21 cellular contexts compared by ENCODE assay signal in the genomic region with DNA sequence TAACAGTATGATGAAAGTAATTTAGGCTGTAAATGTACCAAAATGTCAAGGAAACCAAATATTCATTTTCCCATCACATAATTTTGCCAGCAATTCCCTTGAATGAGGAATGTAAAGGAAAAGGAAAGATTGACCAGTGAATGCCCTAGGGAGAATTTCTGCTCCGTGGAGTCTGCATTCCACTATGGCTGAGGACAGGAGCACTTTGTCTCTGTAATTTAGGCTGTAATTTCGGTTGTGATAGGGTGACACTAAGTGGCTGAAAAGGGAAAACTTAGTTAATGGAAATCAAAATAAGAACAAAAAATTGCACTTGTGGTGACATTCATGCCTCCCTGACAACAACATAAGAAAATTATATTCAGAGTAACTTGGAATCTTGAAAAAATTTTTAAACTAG. TPM values are rescaled to one million over a fixed set of nuclear protein-coding genes. Genes with fewer than 3 reads are reported as not detected.
DNase-seq lines count a peak whose midpoint lies in the region; FAIRE-seq and TF ChIP-seq lines count a peak whose summit lies in the region.
"Had no signal": no experiment of that assay in that cellular context is flagged by ENCODE, and none has a peak within 500 bp of the region (broad histone marks: within the 10 kb centered on the region; RNA-seq: fewer than 3 reads in every experiment).

No MANE protein-coding gene starts in this region.

- no peaks in the 10 kb centered on the region for H3K79me2 ChIP-seq in H1 (ENCODE audit: control insufficient read depth in 1 of 2, insufficient read depth in 2 of 2, low read length in 2 of 2)
- no peaks in the 10 kb centered on the region for H3K79me2 ChIP-seq in trophoblast cell (ENCODE audit: control insufficient read depth, insufficient read depth, low read length, poor library complexity)

- H2AK5ac ChIP-seq in H1 (ENCODE audit: low read depth, low read length) (no peak overlapping the region), trophoblast cell (ENCODE audit: low read length) (no peak overlapping the region)

- intact Hi-C loops in ascending aorta (cut with DNase I): no loop called here

- H3K4me1 ChIP-seq in H1 (replicated peaks in 1 of 4; ENCODE audit: control insufficient read depth in 3 of 4, insufficient read depth in 4 of 4, low read length in 3 of 4) (no peaks in the 10 kb centered on the region), trophoblast cell (ENCODE audit: control insufficient read depth in 1 of 2, insufficient read depth in 2 of 2, low read length in 2 of 2) (no peaks in the 10 kb centered on the region), ascending aorta (no peaks in the 10 kb centered on the region)
- H3K4me1 ChIP-seq: tibial artery had no signal

- H3K27me3 ChIP-seq in H1 (replicated peaks in 1 of 4; ENCODE audit: control insufficient read depth in 3 of 4, extremely low read depth in 1 of 4, insufficient read depth in 3 of 4, low read length in 3 of 4) (no peaks in the 10 kb centered on the region), trophoblast cell (ENCODE audit: insufficient read depth, low read length) (no peaks in the 10 kb centered on the region), ascending aorta (no peaks in the 10 kb centered on the region)
- H3K27me3 ChIP-seq: tibial artery had no signal

- H3K79me1 ChIP-seq in H1 (ENCODE audit: low read depth, low read length) (no peaks in the 10 kb centered on the region), trophoblast cell (ENCODE audit: low read length) (no peaks in the 10 kb centered on the region)

- CTCF ChIA-PET in H1 (lab: Charles Lee; ENCODE audit: partially characterized antibody): interaction anchor here (0.6 to 2.1 kb wide), 4 partner anchors 17 to 233 kb away, joined by 3 to 6 read pairs (median 4); no protein-coding TSS in a partner anchor

- H4K20me1 ChIP-seq in H1 (replicated peaks in 1 of 2; ENCODE audit: control insufficient read depth in 1 of 2, insufficient read depth in 2 of 2, low read length in 2 of 2): no peaks in the 10 kb centered on the region

- TF ChIP-seq POLR2A in H1 (IDR thresholded peaks at IDR 0.05; ENCODE audit: control extremely low read depth in 1 of 2, low read depth in 2 of 2, low read length in 2 of 2): no peak

- TF ChIP-seq EP300 in H1 (IDR thresholded peaks at IDR 0.05; ENCODE audit: borderline replicate concordance in 1 of 2, low read depth in 2 of 2, low read length in 2 of 2): no peak

- H2BK120ac ChIP-seq in H1 (replicated peaks; ENCODE audit: low read depth, low read length): no peak overlapping the region
- no peak overlapping the region for H2BK120ac ChIP-seq in trophoblast cell (ENCODE audit: insufficient read depth, low read length, poor library complexity)

- TF ChIP-seq CTCF in H1 (IDR thresholded peaks at IDR 0.05; ENCODE audit: control extremely low read depth in 1 of 3, insufficient read depth in 1 of 3, low read depth in 1 of 3, low read length in 3 of 3) (peak in 1 of 3 experiments; percentile 19; a peak in 1 of 4 replicates), ascending aorta (IDR thresholded peaks at IDR 0.05) (no peak)

- no peak for FAIRE-seq in H1 (lab: Jason Lieb, UNC)
- FAIRE-seq: colon, D721Med had no signal

- no peak overlapping the region for H3K4me3 ChIP-seq in H1 (ENCODE audit: extremely low read depth in 1 of 4, insufficient read depth in 2 of 4, low read depth in 3 of 4, low read length in 4 of 4)
- H3K4me3 ChIP-seq in trophoblast cell (ENCODE audit: low read depth, low read length): no peak overlapping the region
- no peak overlapping the region for H3K4me3 ChIP-seq in ascending aorta
- H3K4me3 ChIP-seq: mucosa of descending colon, tibial artery had no signal

- H2BK12ac ChIP-seq in H1 (ENCODE audit: low read depth, low read length) (no peak overlapping the region), trophoblast cell (ENCODE audit: low read length) (no peak overlapping the region)

- 40% methylated on average over 2 of the region's 2 CpGs; no CpG with 5 or more reads in 1 of the 2 experiments for WGBS in H1 (ENCODE audit: extremely low coverage in 1 of 2, insufficient coverage in 1 of 2, insufficient read length in 1 of 2, insufficient replicate concordance in 2 of 2, low coverage in 1 of 2, low lambda C conversion rate in 2 of 2, missing lambda C conversion rate in 1 of 2), 2 experiments
- WGBS in trophoblast cell (ENCODE audit: extremely low coverage, insufficient coverage, insufficient read length): no CpG with 5 or more reads among the region's 2 CpGs

- no peak overlapping the region for H4K5ac ChIP-seq in H1 (ENCODE audit: insufficient read length, low read depth, low read length)

- no peak overlapping the region for H3K14ac ChIP-seq in H1 (ENCODE audit: insufficient read length)
- no peak overlapping the region for H3K14ac ChIP-seq in trophoblast cell (ENCODE audit: low read length)

- H2BK5ac ChIP-seq in H1 (ENCODE audit: low read depth, low read length) (no peak overlapping the region), trophoblast cell (ENCODE audit: low read depth, low read length, poor library complexity) (no peak overlapping the region)

- POLR2A ChIA-PET in H1 (lab: Charles Lee; ENCODE audit: partially characterized antibody): no interaction called here

- H4K91ac ChIP-seq in H1 (replicated peaks; ENCODE audit: insufficient read length, low read length) (no peak overlapping the region), trophoblast cell (ENCODE audit: low read depth, low read length) (no peak overlapping the region)

- H3K36me3 ChIP-seq in H1 (ENCODE audit: control insufficient read depth in 2 of 4, insufficient read depth in 4 of 4, low read length in 3 of 4): no peaks in the 10 kb centered on the region
- no peaks in the 10 kb centered on the region for H3K36me3 ChIP-seq in trophoblast cell (ENCODE audit: control insufficient read depth in 1 of 2, insufficient read depth in 2 of 2, low read length in 2 of 2)
- H3K36me3 ChIP-seq in ascending aorta: no peaks in the 10 kb centered on the region
- H3K36me3 ChIP-seq: tibial artery had no signal

- no peak overlapping the region for H2BK20ac ChIP-seq in H1 (ENCODE audit: low read length)

- H3K23ac ChIP-seq in H1 (ENCODE audit: insufficient read length): no peak overlapping the region
- H3K23ac ChIP-seq in trophoblast cell (ENCODE audit: low read length): no peak overlapping the region

- DNase-seq in NCI-H1105 (lab: John Stamatoyannopoulos, UW) (peak; percentile 16), NCI-H1105 treated with DMSO at 0.1 percent for 48 hours (lab: John Stamatoyannopoulos, UW) (no peak), NCI-H1048 (lab: John Stamatoyannopoulos, UW) (peak; percentile 5), H1 (ENCODE audit: low read depth in 1 of 2, low spot score in 2 of 2) (no peak), trophoblast cell (peak; percentile 31 to 68), ascending aorta (ENCODE audit: low spot score in 2 of 2) (no peak), NCI-H187 (lab: John Stamatoyannopoulos, UW) (no peak)
- DNase-seq in activated naive CD4-positive, alpha-beta T cell treated with anti-CD3 and anti-CD28 coated beads, Interleukin-2, amount 50 U/mL, for 16 hours: no peak
- DNase-seq: 8988T; GOT3; immature natural killer cell; mucosa of descending colon; NCI-H1092; NCI-H510A; SHP77; stimulated activated CD8-positive, alpha-beta memory T cell treated with anti-CD3 and anti-CD28 coated beads, Interleukin-4, amount 100 ng/mL, for 48 hours; tibial artery had no signal

- no peaks in the 10 kb centered on the region for H3K9me3 ChIP-seq in H1 (ENCODE audit: insufficient read depth in 2 of 2, low read depth in 1 of 2, low read length in 1 of 2)
- no peaks in the 10 kb centered on the region for H3K9me3 ChIP-seq in trophoblast cell (ENCODE audit: insufficient read depth, low read depth, low read length)
- no peaks in the 10 kb centered on the region for H3K9me3 ChIP-seq in ascending aorta
- H3K9me3 ChIP-seq: mucosa of descending colon, tibial artery had no signal

- no peak overlapping the region for H3K4ac ChIP-seq in H1 (replicated peaks; ENCODE audit: insufficient read length, low read depth, low read length)
- H3K4ac ChIP-seq in trophoblast cell (ENCODE audit: low read depth, low read length): no peak overlapping the region

- no peak overlapping the region for H3K27ac ChIP-seq in H1 (ENCODE audit: low read depth, low read length)
- H3K27ac ChIP-seq in trophoblast cell (ENCODE audit: low read depth, low read length): no peak overlapping the region
- no peak overlapping the region for H3K27ac ChIP-seq in ascending aorta
- H3K27ac ChIP-seq: tibial artery had no signal

- TF ChIP-seq RAD21 in H1 (IDR thresholded peaks at IDR 0.05 in 1 of 2, conservative IDR thresholded peaks at IDR 0.05 in 1 of 2; ENCODE audit: low read depth in 2 of 2, low read length in 2 of 2): peak; percentile 50 to 56

- H3K18ac ChIP-seq in H1 (ENCODE audit: extremely low read depth, low read length) (no peak overlapping the region), trophoblast cell (ENCODE audit: low read length) (no peak overlapping the region)

- no peak overlapping the region for H3K56ac ChIP-seq in H1 (replicated peaks; ENCODE audit: insufficient read length, low read depth, low read length)

- H2BK15ac ChIP-seq in H1 (ENCODE audit: low read length): no peak overlapping the region

- no peak overlapping the region for H3K9ac ChIP-seq in H1 (replicated peaks in 1 of 4; ENCODE audit: extremely low read depth in 1 of 4, low read depth in 3 of 4, low read length in 3 of 4)
- H3K9ac ChIP-seq in trophoblast cell (ENCODE audit: low read length): no peak overlapping the region

- no peak overlapping the region for H4K12ac ChIP-seq in trophoblast cell (ENCODE audit: low read depth, low read length)

- H3K23me2 ChIP-seq in H1 (ENCODE audit: low read depth, low read length): no peaks in the 10 kb centered on the region

- H4K8ac ChIP-seq in H1 (ENCODE audit: extremely low read depth, insufficient read depth, low read length): no peak overlapping the region
- H4K8ac ChIP-seq in trophoblast cell (ENCODE audit: low read depth, low read length): no peak overlapping the region

- H2AFZ ChIP-seq in H1 (ENCODE audit: low read length) (no peak overlapping the region), trophoblast cell (ENCODE audit: insufficient read depth, low read length, poor library complexity) (no peak overlapping the region)

- H3K4me2 ChIP-seq in H1 (ENCODE audit: insufficient read depth in 1 of 2, low read depth in 2 of 2, low read length in 2 of 2): no peak overlapping the region
- no peak overlapping the region for H3K4me2 ChIP-seq in trophoblast cell (ENCODE audit: low read length)

RNA-seq across cellular contexts. Expression of a gene that starts 8.3 kb away (rescaled TPM):
- not detected in 2 replicates for total RNA-seq in H1 (2021; fragmentation: NEBNext Ultra II Directional; extraction: Animal tissue kit (Norgen Biotek cat#: 25700))
- not detected in 2 replicates for polyA plus RNA-seq in H1 (2011; rRNA removed)
- polyA plus RNA-seq in H1 (2011; cell fraction: cytosol; rRNA removed): not detected
- polyA plus RNA-seq in H1 (2011; cell fraction: nucleus; rRNA removed): not detected
- not detected in 4 replicates for polyA plus RNA-seq in H1 (2012, experiment 1 of 2)
- polyA plus RNA-seq in H1 (2012, experiment 2 of 2): not detected
- not detected for polyA plus RNA-seq in H1 (2013, experiment 1 of 2)
- polyA plus RNA-seq in H1 (2013, experiment 2 of 2): not detected
- polyA minus RNA-seq in H1 (2011; rRNA and poly(A)+ RNA removed): not detected in 2 replicates
- polyA minus RNA-seq in H1 (2011; cell fraction: cytosol; rRNA and poly(A)+ RNA removed): not detected
- polyA minus RNA-seq in H1 (2011; cell fraction: nucleus; rRNA and poly(A)+ RNA removed): not detected
- not detected in 2 replicates for polyA plus RNA-seq in trophoblast cell (2013)
- not detected for total RNA-seq in ascending aorta
- total RNA-seq: activated naive CD4-positive, alpha-beta T cell treated with anti-CD3 and anti-CD28 coated beads, Interleukin-2, amount 50 U/mL, for 72 hours; mucosa of descending colon; progenitor cell of endocrine pancreas had no signal
- polyA plus RNA-seq: immature natural killer cell had no signal

RNA-seq across cellular contexts. Expression of a gene that starts 55.8 kb away (rescaled TPM):
- total RNA-seq in H1 (2021; fragmentation: NEBNext Ultra II Directional; extraction: Animal tissue kit (Norgen Biotek cat#: 25700)): 2.7 and 3.9 TPM in 2 replicates
- polyA plus RNA-seq in H1 (2011; rRNA removed): 2.2 and 2.4 TPM in 2 replicates
- polyA plus RNA-seq in H1 (2011; cell fraction: cytosol; rRNA removed): 2.2 TPM
- polyA plus RNA-seq in H1 (2011; cell fraction: nucleus; rRNA removed): 3.1 TPM
- 1.2 to 6.0 TPM (median 3.2 TPM) in 4 replicates for polyA plus RNA-seq in H1 (2012, experiment 1 of 2)
- polyA plus RNA-seq in H1 (2012, experiment 2 of 2): 0.24 TPM
- 6.0 TPM for polyA plus RNA-seq in H1 (2013, experiment 1 of 2)
- polyA plus RNA-seq in H1 (2013, experiment 2 of 2): 5.0 TPM
- 9.9 and 11.4 TPM in 2 replicates for polyA minus RNA-seq in H1 (2011; rRNA and poly(A)+ RNA removed)
- polyA minus RNA-seq in H1 (2011; cell fraction: cytosol; rRNA and poly(A)+ RNA removed): 2.5 TPM
- polyA minus RNA-seq in H1 (2011; cell fraction: nucleus; rRNA and poly(A)+ RNA removed): 6.9 TPM
- 13.1 and 15.4 TPM in 2 replicates for polyA plus RNA-seq in trophoblast cell (2013)
- total RNA-seq in ascending aorta: 12.8 TPM

Comparison
In these comparisons a context has a peak if more than half of its experiments do, and no peak if none do; other contexts are left out.
1. DNase-seq: peak in NCI-H1105 (single experiment), NCI-H1048 (single experiment) and trophoblast cell (2 of 2); none in NCI-H1105 treated with DMSO at 0.1 percent for 48 hours (single experiment), H1 (0 of 2), ascending aorta (0 of 2), activated naive CD4-positive, alpha-beta T cell treated with anti-CD3 and anti-CD28 coated beads, Interleukin-2, amount 50 U/mL, for 16 hours (single experiment) and NCI-H187 (0 of 2).